In genomic region chr1:155471026-155471425, GRCh38 we compare ENCODE assay signal across 20 cellular contexts.
"Had no signal": no experiment of that assay in that cellular context is flagged by ENCODE, and none has a peak within 500 bp of the region (broad histone marks: within the 10 kb centered on the region; RNA-seq: fewer than 3 reads in every experiment).

No MANE protein-coding gene starts in this region.

- ATAC-seq: esophagus mucosa; gastrocnemius medialis; lower lobe of right lung; pancreas; right lobe of liver; stimulated activated effector memory CD8-positive, alpha-beta T cell treated with anti-CD3 and anti-CD28 coated beads, Interleukin-12 subunit alpha, Interleukin-12 subunit beta, amount 100 ng/mL, for 72 hours; stimulated activated naive CD8-positive, alpha-beta T cell treated with anti-CD3 and anti-CD28 coated beads, Interleukin-15, Interleukin-2, amounts not matched to agents 100 U/mL and 50 U/mL, for 24 hours had no signal

- H3K9me3 ChIP-seq: gastrocnemius medialis, pancreas, prostate gland had no signal

- H3K27ac ChIP-seq: coronary artery, gastrocnemius medialis, left ventricle myocardium inferior, lower lobe of right lung, pancreas, prostate gland, right lobe of liver had no signal

- H3K4me1 ChIP-seq: prostate gland had no signal

- H3K4me3 ChIP-seq: coronary artery, gastrocnemius medialis, left ventricle myocardium inferior, lower lobe of right lung, pancreas, prostate gland, right lobe of liver had no signal

- H3K27me3 ChIP-seq: gastrocnemius medialis, pancreas, right lobe of liver had no signal

- DNase-seq: effector CD8-positive, alpha-beta T cell; gastrocnemius medialis; glutamatergic neuron; islet precursor cell; left ventricle myocardium inferior; lower lobe of right lung; mesenchymal stem cell; naive B cell; occipital lobe; pancreas; retina; right lobe of liver; stimulated activated CD4-positive, alpha-beta T cell treated with anti-CD3 and anti-CD28 coated beads, Interleukin-4, amount 100 ng/mL, for 1 hour; stimulated activated CD8-positive, alpha-beta memory T cell treated with anti-CD3 and anti-CD28 coated beads, Interleukin-4, amount 100 ng/mL, for 48 hours; stimulated activated naive CD8-positive, alpha-beta T cell treated with anti-CD3 and anti-CD28 coated beads, Interleukin-15, Interleukin-2, amounts not matched to agents 100 U/mL and 50 U/mL, for 24 hours; trophoblast cell had no signal

- H3K36me3 ChIP-seq: gastrocnemius medialis, lower lobe of right lung, pancreas, prostate gland, right lobe of liver had no signal
